13 cellular contexts compared by ENCODE assay signal in genomic region chr21:29418813-29419212, GRCh38.
A peak's percentile ranks its signal among the peaks of the same experiment; 100 is the strongest.
DNase-seq lines count a peak whose midpoint lies in the region; ATAC-seq and TF ChIP-seq lines count a peak whose summit lies in the region.
"Had no signal": no experiment of that assay in that cellular context is flagged by ENCODE, and none has a peak within 500 bp of the region (broad histone marks: within the 10 kb centered on the region; RNA-seq: fewer than 3 reads in every experiment).

No MANE protein-coding gene starts in this region.

- no peak for DNase-seq in stimulated activated naive B cell treated with anti-CD40 and anti-IgM and Interleukin-4, amounts not matched to agents 10 μg/mL and 1 μg/mL and 100 μg/mL, for 72 hours
- DNase-seq in SHP77 treated with DMSO at 0.1 percent for 48 hours (lab: John Stamatoyannopoulos, UW) = no peak
- DNase-seq in body of pancreas = no peak
- DNase-seq in caudate nucleus (lab: John Stamatoyannopoulos, UW) = no peak
- DNase-seq: activated CD4-positive, alpha-beta T cell treated with anti-CD3 and anti-CD28 coated beads, Interleukin-2, amount 50 U/mL, for 48 hours; DND-41; natural killer cell; NCI-H1048; T-cell had no signal

- peaks cover 16 to 27% of the 10 kb centered on the region in 2 donors for H3K36me3 Mint-ChIP-seq in stimulated activated naive B cell treated with anti-CD40 and anti-IgM and Interleukin-4, amounts not matched to agents 10 μg/mL and 1 μg/mL and 100 μg/mL, for 72 hours
- H3K36me3 Mint-ChIP-seq: natural killer cell had no signal

- H3K27ac Mint-ChIP-seq in stimulated activated naive B cell treated with anti-CD40 and anti-IgM and Interleukin-4, amounts not matched to agents 10 μg/mL and 1 μg/mL and 100 μg/mL, for 72 hours = no peak overlapping the region
- H3K27ac Mint-ChIP-seq: activated naive CD4-positive, alpha-beta T cell treated with anti-CD3 and anti-CD28 coated beads, Interleukin-2, amount 50 U/mL, for 72 hours; natural killer cell; T-cell had no signal

- no peak for TF ChIP-seq POLR2A in body of pancreas (IDR thresholded peaks at IDR 0.05)

- peaks cover 8 to 18% of the 10 kb centered on the region in 2 donors for H3K4me1 Mint-ChIP-seq in stimulated activated naive B cell treated with anti-CD40 and anti-IgM and Interleukin-4, amounts not matched to agents 10 μg/mL and 1 μg/mL and 100 μg/mL, for 72 hours
- H3K4me1 Mint-ChIP-seq: natural killer cell had no signal

- H3K9me3 ChIP-seq in body of pancreas = no peaks in the 10 kb centered on the region

- H3K9me3 Mint-ChIP-seq in stimulated activated naive B cell treated with anti-CD40 and anti-IgM and Interleukin-4, amounts not matched to agents 10 μg/mL and 1 μg/mL and 100 μg/mL, for 72 hours = peaks cover 2 to 6% of the 10 kb centered on the region in 2 donors
- H3K9me3 Mint-ChIP-seq: activated naive CD4-positive, alpha-beta T cell treated with anti-CD3 and anti-CD28 coated beads, Interleukin-2, amount 50 U/mL, for 72 hours; natural killer cell; T-cell had no signal

- no peaks in the 10 kb centered on the region for H3K4me1 ChIP-seq in body of pancreas

- H3K27me3 Mint-ChIP-seq in stimulated activated naive B cell treated with anti-CD40 and anti-IgM and Interleukin-4, amounts not matched to agents 10 μg/mL and 1 μg/mL and 100 μg/mL, for 72 hours = no peaks in the 10 kb centered on the region
- H3K27me3 Mint-ChIP-seq: T-cell had no signal

- H3K27ac ChIP-seq in body of pancreas (no peak overlapping the region), caudate nucleus (ENCODE audit: low read depth, low read length) (no peak overlapping the region)

- intact Hi-C loops in body of pancreas (cut with DNase I) = no loop called here

- WGBS in body of pancreas, 2 donors = 83 to 84% methylated on average over 2 of the region's 2 CpGs

- H3K4me3 Mint-ChIP-seq in stimulated activated naive B cell treated with anti-CD40 and anti-IgM and Interleukin-4, amounts not matched to agents 10 μg/mL and 1 μg/mL and 100 μg/mL, for 72 hours = no peak overlapping the region
- H3K4me3 Mint-ChIP-seq: natural killer cell, T-cell had no signal

- peak; percentile 77 for ATAC-seq in GM18907 (IDR thresholded peaks at IDR 0.05; ENCODE audit: unreplicated experiment)
- ATAC-seq in GM21786 (IDR thresholded peaks at IDR 0.05; ENCODE audit: unreplicated experiment) = peak; percentile 85
- peak; percentile 53 for ATAC-seq in HG03571 (IDR thresholded peaks at IDR 0.05; ENCODE audit: unreplicated experiment)
- ATAC-seq in stimulated activated naive B cell treated with anti-CD40 and anti-IgM and Interleukin-4, amounts not matched to agents 10 μg/mL and 1 μg/mL and 100 μg/mL, for 72 hours (replicated peaks) = peak; percentile 71 to 72
- ATAC-seq in body of pancreas = no peak
- ATAC-seq: activated naive CD4-positive, alpha-beta T cell treated with anti-CD3 and anti-CD28 coated beads, Interleukin-2, amount 50 U/mL, for 72 hours; natural killer cell; T-cell had no signal

- no peaks in the 10 kb centered on the region for H3K36me3 ChIP-seq in body of pancreas (replicated peaks in 1 of 2; ENCODE audit: insufficient read depth in 1 of 2, low read depth in 2 of 2)

- TF ChIP-seq CTCF in body of pancreas (IDR thresholded peaks at IDR 0.05) = no peak

- H3K27me3 ChIP-seq in body of pancreas = no peaks in the 10 kb centered on the region

- H3K4me3 ChIP-seq in body of pancreas = no peak overlapping the region
